ENCODE assay signal across 9 cellular contexts in the genomic region with DNA sequence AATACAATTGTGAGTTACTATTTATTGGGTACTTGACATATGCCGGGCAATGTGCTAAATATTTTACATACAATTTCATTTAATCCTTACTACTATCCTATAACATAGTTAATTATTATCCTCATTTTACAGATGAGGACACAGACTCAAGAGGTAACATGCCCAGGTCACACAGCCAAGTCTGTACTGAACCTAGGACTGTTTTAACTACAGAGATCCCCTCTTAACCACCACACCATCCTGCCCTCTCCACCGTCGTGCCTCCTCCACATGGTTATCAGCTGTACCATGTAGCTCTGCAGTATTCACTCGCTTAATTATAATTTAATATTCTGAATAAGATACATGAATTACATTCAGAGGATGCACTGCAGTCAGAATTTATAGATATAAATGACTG. TPM values are rescaled to one million over a fixed set of nuclear protein-coding genes. Genes with fewer than 3 reads are reported as not detected.
DNase-seq lines count a peak whose midpoint lies in the region; ATAC-seq and TF ChIP-seq lines count a peak whose summit lies in the region.
"Had no signal": no experiment of that assay in that cellular context is flagged by ENCODE, and none has a peak within 500 bp of the region (broad histone marks: within the 10 kb centered on the region; RNA-seq: fewer than 3 reads in every experiment).

No MANE protein-coding gene starts in this region.

- ATAC-seq in HG02678 (IDR thresholded peaks at IDR 0.05; ENCODE audit: unreplicated experiment): peak; percentile 57

- no peaks in the 10 kb centered on the region for H3K27me3 ChIP-seq in skeletal muscle satellite cell (ENCODE audit: control insufficient read depth, insufficient read depth, low read length)

- no peak overlapping the region for H3K4me3 ChIP-seq in skeletal muscle satellite cell (ENCODE audit: low read length)

- H3K36me3 ChIP-seq in skeletal muscle satellite cell (ENCODE audit: insufficient read depth, low read length): no peaks in the 10 kb centered on the region

- H3K27me3 Mint-ChIP-seq in T-helper 2 cell treated with Interferon-gamma antibody and Interleukin-4, amounts not matched to agents 5 μg/mL and 100 μg/mL, for 36 hours (ENCODE audit: low read depth): no peaks in the 10 kb centered on the region
- H3K27me3 Mint-ChIP-seq in brain: peaks cover 4% of the 10 kb centered on the region

- peaks cover 58% of the 10 kb centered on the region for H3K4me1 Mint-ChIP-seq in T-helper 2 cell treated with Interferon-gamma antibody and Interleukin-4, amounts not matched to agents 5 μg/mL and 100 μg/mL, for 36 hours (ENCODE audit: low read depth)
- peaks cover 94% of the 10 kb centered on the region for H3K4me1 Mint-ChIP-seq in brain

- no peak for TF ChIP-seq CTCF in brain (conservative IDR thresholded peaks at IDR 0.05)

- peaks cover 63% of the 10 kb centered on the region for H3K4me1 ChIP-seq in skeletal muscle satellite cell (ENCODE audit: control insufficient read depth, insufficient read depth, low read length)

- H3K9ac ChIP-seq in skeletal muscle satellite cell (ENCODE audit: low read depth, low read length): no peak overlapping the region

- H3K27ac Mint-ChIP-seq in T-helper 2 cell treated with Interferon-gamma antibody and Interleukin-4, amounts not matched to agents 5 μg/mL and 100 μg/mL, for 36 hours: no peak overlapping the region
- peak overlapping the region in 1 of 5 experiments; percentile 6 for H3K27ac Mint-ChIP-seq in brain

- no peak for DNase-seq in T-helper 2 cell treated with Interferon-gamma antibody and Interleukin-4, amounts not matched to agents 5 μg/mL and 100 μg/mL, for 36 hours (ENCODE audit: low spot score)
- DNase-seq in T-helper 2 cell (no peak), superior temporal gyrus (ENCODE audit: extremely low spot score) (no peak), NOMO-1 treated with dmso at 0.1 percent for 144 hours (lab: John Stamatoyannopoulos, UW; ENCODE audit: unreplicated experiment) (no peak), cerebellar cortex (ENCODE audit: low spot score) (no peak)

- H3K4me2 ChIP-seq in skeletal muscle satellite cell (ENCODE audit: low read length): peak overlapping the region; percentile 10

- peaks cover 20% of the 10 kb centered on the region for H3K36me3 Mint-ChIP-seq in T-helper 2 cell treated with Interferon-gamma antibody and Interleukin-4, amounts not matched to agents 5 μg/mL and 100 μg/mL, for 36 hours (ENCODE audit: low read depth)
- H3K36me3 Mint-ChIP-seq in brain: no peaks in the 10 kb centered on the region

- no peaks in the 10 kb centered on the region for H3K9me3 ChIP-seq in skeletal muscle satellite cell (replicated peaks; ENCODE audit: low read length)

- H3K4me3 Mint-ChIP-seq in T-helper 2 cell treated with Interferon-gamma antibody and Interleukin-4, amounts not matched to agents 5 μg/mL and 100 μg/mL, for 36 hours: peak overlapping the region; percentile 36
- H3K4me3 Mint-ChIP-seq in brain: peak overlapping the region in 4 of 5 experiments; percentile 17 to 49 (median 35)
- H3K4me3 Mint-ChIP-seq: neural crest cell had no signal

- H3K9me3 Mint-ChIP-seq in T-helper 2 cell treated with Interferon-gamma antibody and Interleukin-4, amounts not matched to agents 5 μg/mL and 100 μg/mL, for 36 hours: no peaks in the 10 kb centered on the region
- no peaks in the 10 kb centered on the region for H3K9me3 Mint-ChIP-seq in brain
- H3K9me3 Mint-ChIP-seq: neural crest cell had no signal

RNA-seq across cellular contexts. Expression of a gene that starts 5.3 kb away (rescaled TPM):
- polyA plus RNA-seq in brain (ENCODE audit: insufficient read depth, low read depth, low replicate concordance): 84.0 TPM
- total RNA-seq in skeletal muscle satellite cell (2012; rRNA removed): 27.4 and 29.9 TPM in 2 replicates
